In the genomic region with DNA sequence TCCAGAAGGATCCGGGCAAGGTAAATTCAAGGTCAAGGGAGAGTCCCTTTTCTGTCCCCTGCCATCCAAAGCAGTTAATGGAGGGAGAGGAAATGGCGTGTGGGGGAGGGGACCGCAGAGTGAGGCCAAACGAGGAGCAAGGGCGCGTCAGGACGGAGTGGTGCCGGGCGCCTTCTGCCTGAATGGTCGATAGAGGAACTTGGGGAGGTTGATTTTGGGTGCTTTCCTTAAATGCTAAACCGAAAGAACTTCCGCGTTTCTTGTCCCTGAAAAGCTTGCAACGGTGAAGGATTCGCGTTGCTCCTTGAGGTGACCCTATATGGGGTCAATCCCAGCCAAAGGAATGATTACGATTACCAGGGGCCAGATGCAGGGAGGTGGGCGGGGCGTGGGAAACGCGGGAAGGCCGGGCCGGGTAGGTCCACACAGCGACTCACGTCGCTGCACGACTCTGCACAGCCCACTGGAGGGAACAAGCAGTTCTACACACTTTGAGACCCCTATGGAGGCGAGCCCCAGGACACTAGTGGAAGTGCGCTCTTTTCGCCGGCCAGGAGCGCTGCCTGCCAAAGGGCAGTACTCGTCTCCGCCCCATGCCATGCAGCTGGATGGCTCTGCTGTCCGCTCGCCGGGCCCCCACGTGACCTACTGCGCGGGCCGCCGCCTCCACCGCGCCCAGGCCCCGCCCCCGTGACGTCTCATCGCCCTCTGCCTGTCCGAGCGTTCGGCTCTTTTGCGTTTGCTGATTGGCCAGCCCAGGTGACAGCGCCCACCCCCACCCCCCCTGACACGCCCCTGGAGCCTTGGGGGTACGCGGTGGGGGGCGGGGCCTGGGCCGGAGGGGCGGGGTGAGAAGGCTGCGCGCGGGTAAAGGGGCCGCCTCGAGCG, we compare ENCODE assay signal across 1 cellular context.
TF ChIP-seq lines count a peak whose summit lies in the region.

No MANE protein-coding gene starts in this region.

TF ChIP-seq in HepG2, 621 proteins besides CTCF, POLR2A, EP300 and RAD21 (continued from another document and continues in another):
- TF ChIP-seq, protein P1, sequence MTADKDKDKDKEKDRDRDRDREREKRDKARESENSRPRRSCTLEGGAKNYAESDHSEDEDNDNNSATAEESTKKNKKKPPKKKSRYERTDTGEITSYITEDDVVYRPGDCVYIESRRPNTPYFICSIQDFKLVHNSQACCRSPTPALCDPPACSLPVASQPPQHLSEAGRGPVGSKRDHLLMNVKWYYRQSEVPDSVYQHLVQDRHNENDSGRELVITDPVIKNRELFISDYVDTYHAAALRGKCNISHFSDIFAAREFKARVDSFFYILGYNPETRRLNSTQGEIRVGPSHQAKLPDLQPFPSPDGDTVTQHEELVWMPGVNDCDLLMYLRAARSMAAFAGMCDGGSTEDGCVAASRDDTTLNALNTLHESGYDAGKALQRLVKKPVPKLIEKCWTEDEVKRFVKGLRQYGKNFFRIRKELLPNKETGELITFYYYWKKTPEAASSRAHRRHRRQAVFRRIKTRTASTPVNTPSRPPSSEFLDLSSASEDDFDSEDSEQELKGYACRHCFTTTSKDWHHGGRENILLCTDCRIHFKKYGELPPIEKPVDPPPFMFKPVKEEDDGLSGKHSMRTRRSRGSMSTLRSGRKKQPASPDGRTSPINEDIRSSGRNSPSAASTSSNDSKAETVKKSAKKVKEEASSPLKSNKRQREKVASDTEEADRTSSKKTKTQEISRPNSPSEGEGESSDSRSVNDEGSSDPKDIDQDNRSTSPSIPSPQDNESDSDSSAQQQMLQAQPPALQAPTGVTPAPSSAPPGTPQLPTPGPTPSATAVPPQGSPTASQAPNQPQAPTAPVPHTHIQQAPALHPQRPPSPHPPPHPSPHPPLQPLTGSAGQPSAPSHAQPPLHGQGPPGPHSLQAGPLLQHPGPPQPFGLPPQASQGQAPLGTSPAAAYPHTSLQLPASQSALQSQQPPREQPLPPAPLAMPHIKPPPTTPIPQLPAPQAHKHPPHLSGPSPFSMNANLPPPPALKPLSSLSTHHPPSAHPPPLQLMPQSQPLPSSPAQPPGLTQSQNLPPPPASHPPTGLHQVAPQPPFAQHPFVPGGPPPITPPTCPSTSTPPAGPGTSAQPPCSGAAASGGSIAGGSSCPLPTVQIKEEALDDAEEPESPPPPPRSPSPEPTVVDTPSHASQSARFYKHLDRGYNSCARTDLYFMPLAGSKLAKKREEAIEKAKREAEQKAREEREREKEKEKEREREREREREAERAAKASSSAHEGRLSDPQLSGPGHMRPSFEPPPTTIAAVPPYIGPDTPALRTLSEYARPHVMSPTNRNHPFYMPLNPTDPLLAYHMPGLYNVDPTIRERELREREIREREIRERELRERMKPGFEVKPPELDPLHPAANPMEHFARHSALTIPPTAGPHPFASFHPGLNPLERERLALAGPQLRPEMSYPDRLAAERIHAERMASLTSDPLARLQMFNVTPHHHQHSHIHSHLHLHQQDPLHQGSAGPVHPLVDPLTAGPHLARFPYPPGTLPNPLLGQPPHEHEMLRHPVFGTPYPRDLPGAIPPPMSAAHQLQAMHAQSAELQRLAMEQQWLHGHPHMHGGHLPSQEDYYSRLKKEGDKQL (CRISPR knock-in tag; IDR thresholded peaks at IDR 0.05; ENCODE audit: low read depth) = no peak
- TF ChIP-seq ZNF205 (CRISPR knock-in tag; IDR thresholded peaks at IDR 0.05) (no peak), RAD51 (IDR thresholded peaks at IDR 0.05; ENCODE audit: borderline replicate concordance) (peak; percentile 83), ZBTB33 (CRISPR knock-in tag; IDR thresholded peaks at IDR 0.05) (no peak), KDM5A (IDR thresholded peaks at IDR 0.05; ENCODE audit: borderline replicate concordance, low read length) (no peak), ARHGAP35 (CRISPR knock-in tag; IDR thresholded peaks at IDR 0.05; ENCODE audit: borderline replicate concordance) (no peak), ZNF607 (CRISPR knock-in tag; IDR thresholded peaks at IDR 0.05; ENCODE audit: borderline replicate concordance) (no peak), PAWR (CRISPR knock-in tag; IDR thresholded peaks at IDR 0.05; ENCODE audit: borderline replicate concordance) (no peak), ZNF75D (CRISPR knock-in tag; IDR thresholded peaks at IDR 0.05; ENCODE audit: borderline replicate concordance) (no peak), ZFP91 (CRISPR knock-in tag; IDR thresholded peaks at IDR 0.05; ENCODE audit: borderline replicate concordance) (peak; percentile 47; the same call in 1 of the 2 replicates), ZBTB21 (CRISPR knock-in tag; IDR thresholded peaks at IDR 0.05) (no peak), ZNF256 (CRISPR knock-in tag; conservative IDR thresholded peaks at IDR 0.05) (no peak), FOXA1 (IDR thresholded peaks at IDR 0.05) (no peak), FOXA1 (CRISPR knock-in tag; IDR thresholded peaks at IDR 0.05) (no peak), ERF (CRISPR knock-in tag; IDR thresholded peaks at IDR 0.05) (0 out of 2 replicates have a peak, but pooled peaks have one; percentile 15), ZNF138 (CRISPR knock-in tag; IDR thresholded peaks at IDR 0.05; ENCODE audit: low read depth) (no peak), ATF4 (CRISPR knock-in tag; IDR thresholded peaks at IDR 0.05) (no peak), ZKSCAN5 (CRISPR knock-in tag; IDR thresholded peaks at IDR 0.05) (no peak), HNF4G (IDR thresholded peaks at IDR 0.05; ENCODE audit: borderline replicate concordance, low read depth, low read length) (0 out of 2 replicates have a peak, but pooled peaks have one; percentile 21), HNF4G (CRISPR knock-in tag; IDR thresholded peaks at IDR 0.05; ENCODE audit: borderline replicate concordance, low read depth) (no peak), REXO4 (CRISPR knock-in tag; IDR thresholded peaks at IDR 0.05; ENCODE audit: borderline replicate concordance) (no peak), PPARG (CRISPR knock-in tag; conservative IDR thresholded peaks at IDR 0.05) (0 out of 2 replicates have a peak, but pooled peaks have one; percentile 31), ZNF235 (CRISPR knock-in tag; IDR thresholded peaks at IDR 0.05; ENCODE audit: borderline replicate concordance) (no peak), U2AF2 (IDR thresholded peaks at IDR 0.05; ENCODE audit: low read depth, low read length) (no peak), ZNF234 (CRISPR knock-in tag; conservative IDR thresholded peaks at IDR 0.05) (no peak), SP1 (IDR thresholded peaks at IDR 0.05) (no peak), SP1 (CRISPR knock-in tag; IDR thresholded peaks at IDR 0.05) (peak; percentile 81; the same call in 1 of the 2 replicates), LRRFIP1 (CRISPR knock-in tag; conservative IDR thresholded peaks at IDR 0.05) (no peak), CENPT (CRISPR knock-in tag; IDR thresholded peaks at IDR 0.05; ENCODE audit: low read depth) (no peak), KLF11 (CRISPR knock-in tag; IDR thresholded peaks at IDR 0.05) (no peak), TCF7L2 (IDR thresholded peaks at IDR 0.05; ENCODE audit: low read depth, low read length) (no peak), PAX8 (CRISPR knock-in tag; IDR thresholded peaks at IDR 0.05; ENCODE audit: borderline replicate concordance) (no peak), NR2F6 (IDR thresholded peaks at IDR 0.05) (0 out of 2 replicates have a peak, but pooled peaks have one; percentile 16), NR2F6 (CRISPR knock-in tag; IDR thresholded peaks at IDR 0.05) (no peak; the same call in none of the 2 replicates), NFE2 (CRISPR knock-in tag; IDR thresholded peaks at IDR 0.05) (no peak), EZH2 (conservative IDR thresholded peaks at IDR 0.05; ENCODE audit: low read depth, low read length) (no peak), ZNF547 (CRISPR knock-in tag; IDR thresholded peaks at IDR 0.05) (0 out of 2 replicates have a peak, but pooled peaks have one; percentile 36), SOX13 (IDR thresholded peaks at IDR 0.05) (no peak), SOX13 (CRISPR knock-in tag; conservative IDR thresholded peaks at IDR 0.05 in 1 of 2, IDR thresholded peaks at IDR 0.05 in 1 of 2) (no peak)
- TF ChIP-seq, protein P2, sequence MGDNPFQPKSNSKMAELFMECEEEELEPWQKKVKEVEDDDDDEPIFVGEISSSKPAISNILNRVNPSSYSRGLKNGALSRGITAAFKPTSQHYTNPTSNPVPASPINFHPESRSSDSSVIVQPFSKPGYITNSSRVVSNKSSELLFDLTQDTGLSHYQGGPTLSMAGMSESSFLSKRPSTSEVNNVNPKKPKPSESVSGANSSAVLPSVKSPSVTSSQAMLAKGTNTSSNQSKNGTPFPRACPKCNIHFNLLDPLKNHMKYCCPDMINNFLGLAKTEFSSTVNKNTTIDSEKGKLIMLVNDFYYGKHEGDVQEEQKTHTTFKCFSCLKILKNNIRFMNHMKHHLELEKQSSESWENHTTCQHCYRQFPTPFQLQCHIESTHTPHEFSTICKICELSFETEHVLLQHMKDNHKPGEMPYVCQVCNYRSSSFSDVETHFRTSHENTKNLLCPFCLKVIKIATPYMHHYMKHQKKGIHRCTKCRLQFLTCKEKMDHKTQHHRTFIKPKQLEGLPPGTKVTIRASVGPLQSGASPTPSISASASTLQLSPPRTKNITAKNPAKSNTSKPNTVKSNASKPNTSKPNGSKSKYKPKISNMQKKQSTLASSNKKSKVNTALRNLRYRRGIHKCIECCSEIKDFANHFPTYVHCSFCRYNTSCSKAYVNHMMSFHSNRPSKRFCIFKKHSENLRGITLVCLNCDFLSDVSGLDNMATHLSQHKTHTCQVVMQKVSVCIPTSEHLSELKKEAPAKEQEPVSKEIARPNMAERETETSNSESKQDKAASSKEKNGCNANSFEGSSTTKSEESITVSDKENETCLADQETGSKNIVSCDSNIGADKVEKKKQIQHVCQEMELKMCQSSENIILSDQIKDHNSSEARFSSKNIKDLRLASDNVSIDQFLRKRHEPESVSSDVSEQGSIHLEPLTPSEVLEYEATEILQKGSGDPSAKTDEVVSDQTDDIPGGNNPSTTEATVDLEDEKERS (CRISPR knock-in tag; IDR thresholded peaks at IDR 0.05) = no peak
